8 cellular contexts compared by ENCODE assay signal in genomic region chr6:25359191-25359861, GRCh38.
DNase-seq lines count a peak whose midpoint lies in the region; ATAC-seq and TF ChIP-seq lines count a peak whose summit lies in the region.

No MANE protein-coding gene starts in this region.

- TF ChIP-seq POLR2A in upper lobe of left lung (IDR thresholded peaks at IDR 0.05) (no peak), spleen (IDR thresholded peaks at IDR 0.05) (no peak)

- H3K4me1 Mint-ChIP-seq in brain = peaks cover 51% of the 10 kb centered on the region
- H3K4me1 Mint-ChIP-seq in stimulated activated effector memory CD8-positive, alpha-beta T cell treated with anti-CD3 and anti-CD28 coated beads, Interleukin-12 subunit alpha, Interleukin-12 subunit beta, amount 100 ng/mL, for 72 hours = no peaks in the 10 kb centered on the region

- H3K36me3 ChIP-seq in upper lobe of left lung = no peaks in the 10 kb centered on the region
- no peaks in the 10 kb centered on the region for H3K36me3 ChIP-seq in spleen

- H3K4me1 ChIP-seq in upper lobe of left lung = peaks cover 0 to 18% (median 12%) of the 10 kb centered on the region in 4 donors
- H3K4me1 ChIP-seq in spleen = peaks cover 0 to 25% (median 3%) of the 10 kb centered on the region in 6 donors

- H3K27ac Mint-ChIP-seq in brain = peak overlapping the region; percentile 6 to 95 (median 86)
- no peak overlapping the region for H3K27ac Mint-ChIP-seq in stimulated activated effector memory CD8-positive, alpha-beta T cell treated with anti-CD3 and anti-CD28 coated beads, Interleukin-12 subunit alpha, Interleukin-12 subunit beta, amount 100 ng/mL, for 72 hours

- no peaks in the 10 kb centered on the region for H3K27me3 Mint-ChIP-seq in brain

- H3K36me3 Mint-ChIP-seq in brain = no peaks in the 10 kb centered on the region
- H3K36me3 Mint-ChIP-seq in stimulated activated effector memory CD8-positive, alpha-beta T cell treated with anti-CD3 and anti-CD28 coated beads, Interleukin-12 subunit alpha, Interleukin-12 subunit beta, amount 100 ng/mL, for 72 hours = no peaks in the 10 kb centered on the region

- intact Hi-C loops in spleen (cut with DNase I; ENCODE audit: low total_unique reads) = no loop called here

- H3K4me3 ChIP-seq in upper lobe of left lung = no peak overlapping the region
- no peak overlapping the region for H3K4me3 ChIP-seq in spleen

- H3K9me3 Mint-ChIP-seq in brain = no peaks in the 10 kb centered on the region
- H3K9me3 Mint-ChIP-seq in stimulated activated effector memory CD8-positive, alpha-beta T cell treated with anti-CD3 and anti-CD28 coated beads, Interleukin-12 subunit alpha, Interleukin-12 subunit beta, amount 100 ng/mL, for 72 hours = no peaks in the 10 kb centered on the region

- 44 to 54% methylated on average over 6 of the region's 6 CpGs for WGBS in upper lobe of left lung, 2 donors
- WGBS in spleen, 5 donors = 56 to 80% (median 70%) methylated on average over 6 of the region's 6 CpGs

- TF ChIP-seq EP300 in upper lobe of left lung (IDR thresholded peaks at IDR 0.05) = no peak

- H3K9me3 ChIP-seq in upper lobe of left lung (no peaks in the 10 kb centered on the region), spleen (no peaks in the 10 kb centered on the region)

- peak overlapping the region in 3 of 5 experiments; percentile 48 to 78 (median 76) for H3K4me3 Mint-ChIP-seq in brain
- no peak overlapping the region for H3K4me3 Mint-ChIP-seq in stimulated activated effector memory CD8-positive, alpha-beta T cell treated with anti-CD3 and anti-CD28 coated beads, Interleukin-12 subunit alpha, Interleukin-12 subunit beta, amount 100 ng/mL, for 72 hours

- peak overlapping the region in 3 of 4 donors; percentile 20 to 70 (median 60) for H3K27ac ChIP-seq in upper lobe of left lung
- peak overlapping the region in 1 of 8 donors; percentile 2 for H3K27ac ChIP-seq in spleen

- H3K27me3 ChIP-seq in upper lobe of left lung (no peaks in the 10 kb centered on the region), spleen (replicated peaks in 1 of 7) (no peaks in the 10 kb centered on the region)

- DNase-seq in NCI-H1417 (lab: John Stamatoyannopoulos, UW) (peak; percentile 21 to 84 (median 43)), NCI-H1417 treated with DMSO at 0.1 percent for 48 hours (lab: John Stamatoyannopoulos, UW) (no peak), kidney tubule cell (ENCODE audit: low spot score) (peak; percentile 87), upper lobe of left lung (no peak), spleen (no peak), GM13977 (ENCODE audit: low spot score) (no peak)
- no peak for DNase-seq in stimulated activated effector memory CD8-positive, alpha-beta T cell treated with anti-CD3 and anti-CD28 coated beads, Interleukin-12 subunit alpha, Interleukin-12 subunit beta, amount 100 ng/mL, for 72 hours (ENCODE audit: low spot score in 2 of 2)

- in situ Hi-C loops in GM13977 (cut with MboI; ENCODE audit: low pct_unique_long_range_greater_than_20kb, low sequenced_read_pairs, unreplicated experiment) = no loop called here

- ATAC-seq in upper lobe of left lung (ENCODE audit: low FRiP score in 2 of 2) = peak; percentile 57 to 79
- ATAC-seq in stimulated activated effector memory CD8-positive, alpha-beta T cell treated with anti-CD3 and anti-CD28 coated beads, Interleukin-12 subunit alpha, Interleukin-12 subunit beta, amount 100 ng/mL, for 72 hours = no peak

- no peak for TF ChIP-seq CTCF in brain (conservative IDR thresholded peaks at IDR 0.05)
- TF ChIP-seq CTCF in upper lobe of left lung (IDR thresholded peaks at IDR 0.05) = no peak
- TF ChIP-seq CTCF in spleen (IDR thresholded peaks at IDR 0.05 in 8 of 11, conservative IDR thresholded peaks at IDR 0.05 in 3 of 11) = no peak
- TF ChIP-seq CTCF in GM13977 (IDR thresholded peaks at IDR 0.05; ENCODE audit: extremely low read depth, insufficient read depth, missing control alignments) = no peak

Comparison
In these comparisons a context has a peak if more than half of its experiments do, and no peak if none do; other contexts are left out.
1. DNase-seq: peak in NCI-H1417 (3 of 3) and kidney tubule cell (single experiment); none in NCI-H1417 treated with DMSO at 0.1 percent for 48 hours (single experiment), upper lobe of left lung (0 of 2), stimulated activated effector memory CD8-positive, alpha-beta T cell treated with anti-CD3 and anti-CD28 coated beads, Interleukin-12 subunit alpha, Interleukin-12 subunit beta, amount 100 ng/mL, for 72 hours (0 of 2), spleen (single experiment) and GM13977 (single experiment).